In the genomic region with DNA sequence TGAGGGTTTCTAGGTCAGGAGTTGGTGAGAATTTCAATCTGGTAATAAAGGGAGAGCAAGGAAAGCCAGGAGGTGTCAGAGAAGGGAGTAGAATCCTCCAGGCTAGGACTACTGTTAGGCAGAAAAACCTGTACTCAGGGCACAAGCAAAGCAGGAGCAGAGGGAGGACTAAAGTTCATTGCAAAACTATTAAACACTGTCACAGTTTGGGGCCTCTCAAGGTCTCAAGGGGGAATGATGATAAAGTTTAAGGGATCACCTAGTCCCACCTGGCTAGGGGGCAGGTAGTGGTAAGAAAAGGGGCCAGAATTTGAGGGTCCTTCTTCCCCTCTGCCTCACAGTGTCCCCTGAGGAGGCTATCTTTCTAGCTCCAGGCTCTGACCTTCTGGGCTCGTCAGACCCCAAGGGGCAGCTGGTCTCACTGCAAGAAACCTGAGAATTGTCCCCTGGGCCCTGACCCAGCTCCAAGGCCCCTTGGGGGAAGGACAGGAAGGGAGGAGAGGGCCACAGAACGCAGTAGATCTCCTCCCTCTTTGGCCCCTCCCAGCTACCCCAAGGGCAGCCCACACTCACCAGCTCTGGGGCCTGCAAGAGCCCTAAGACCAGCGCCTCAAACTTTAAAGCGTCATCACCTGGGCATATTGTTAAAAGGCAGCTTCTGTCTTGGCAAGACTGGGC, we compare ENCODE assay signal across 8 cellular contexts. TPM values are rescaled to one million over a fixed set of nuclear protein-coding genes. Genes with fewer than 3 reads are reported as not detected.
DNase-seq lines count a peak whose midpoint lies in the region; ATAC-seq and TF ChIP-seq lines count a peak whose summit lies in the region.

No MANE protein-coding gene starts in this region.

- no peak for TF ChIP-seq CTCF in hepatocyte (IDR thresholded peaks at IDR 0.05; ENCODE audit: poor library complexity)

- H3K9me2 ChIP-seq in hepatocyte (replicated peaks; ENCODE audit: insufficient read depth): no peaks in the 10 kb centered on the region

- H3K79me2 ChIP-seq in hepatocyte: peaks cover 17% of the 10 kb centered on the region

- peak overlapping the region; percentile 92 for H2AFZ ChIP-seq in hepatocyte

- peak overlapping the region; percentile 80 for H3K27ac ChIP-seq in hepatocyte

- peak overlapping the region; percentile 90 for H3K4me2 ChIP-seq in hepatocyte

- H3K36me3 ChIP-seq in hepatocyte (replicated peaks; ENCODE audit: insufficient read depth, low read depth): no peaks in the 10 kb centered on the region

- H3K27me3 ChIP-seq in hepatocyte: no peaks in the 10 kb centered on the region

- no peaks in the 10 kb centered on the region for H4K20me1 ChIP-seq in hepatocyte (ENCODE audit: insufficient read depth, poor library complexity, severe bottlenecking)

- 26% methylated on average over 4 of the region's 4 CpGs for WGBS in hepatocyte (ENCODE audit: low lambda C conversion rate, missing lambda C conversion rate)

- H3K4me1 ChIP-seq in hepatocyte (ENCODE audit: insufficient read depth): peaks cover 5% of the 10 kb centered on the region

- H3K9me3 ChIP-seq in hepatocyte (ENCODE audit: low read depth): no peaks in the 10 kb centered on the region

- DNase-seq in Kasumi-1 (lab: John Stamatoyannopoulos, UW): peak; percentile 52 to 64
- peak; percentile 55 for DNase-seq in activated naive CD4-positive, alpha-beta T cell treated with Interleukin-2 at 50 U/mL for 16 hours
- DNase-seq in hepatocyte (ENCODE audit: low spot score): peak; percentile 27
- DNase-seq in stimulated activated CD4-positive, alpha-beta T cell treated with anti-CD3 and anti-CD28 coated beads, Interleukin-2, amount 100 ng/mL, for 24 hours: peak; percentile 50 to 57
- DNase-seq in foreskin melanocyte: no peak
- no peak for DNase-seq in SIG-M5 (lab: John Stamatoyannopoulos, UW)

- peak; percentile 77 for ATAC-seq in GM21723 (IDR thresholded peaks at IDR 0.05; ENCODE audit: unreplicated experiment)

- peak overlapping the region; percentile 79 for H3K4me3 ChIP-seq in GM08714 (ENCODE audit: low read length)
- H3K4me3 ChIP-seq in hepatocyte: peak overlapping the region; percentile 87

RNA-seq across cellular contexts. Expression of a gene that starts 1.0 kb away (rescaled TPM):
- 22.4 and 28.7 TPM in 2 replicates for total RNA-seq in hepatocyte
- 23.6 and 27.3 TPM in 2 replicates for polyA plus RNA-seq in hepatocyte

RNA-seq across cellular contexts. Expression of a gene that starts 30.1 kb away (rescaled TPM):
- total RNA-seq in hepatocyte: 27.6 and 28.3 TPM in 2 replicates
- polyA plus RNA-seq in hepatocyte: 11.4 and 14.9 TPM in 2 replicates

Comparison
In these comparisons a context has a peak if more than half of its experiments do, and no peak if none do; other contexts are left out.
1. DNase-seq: peak in Kasumi-1 (2 of 2), activated naive CD4-positive, alpha-beta T cell treated with Interleukin-2 at 50 U/mL for 16 hours (single experiment), hepatocyte (single experiment) and stimulated activated CD4-positive, alpha-beta T cell treated with anti-CD3 and anti-CD28 coated beads, Interleukin-2, amount 100 ng/mL, for 24 hours (2 of 2); none in foreskin melanocyte (single experiment) and SIG-M5 (single experiment).